Comparison of ENCODE assay signal across 36 cellular contexts in genomic region chr4:95517799-95518198, GRCh38. TPM values are rescaled to one million over a fixed set of nuclear protein-coding genes. Genes with fewer than 3 reads are reported as not detected.
"Had no signal": no experiment of that assay in that cellular context is flagged by ENCODE, and none has a peak within 500 bp of the region (broad histone marks: within the 10 kb centered on the region; RNA-seq: fewer than 3 reads in every experiment).

No MANE protein-coding gene starts in this region.

- H3K27ac ChIP-seq: adrenal gland, breast epithelium, cardiac muscle cell, colonic mucosa, esophagus muscularis mucosa, gastroesophageal sphincter, heart right ventricle had no signal

- H3K4me1 ChIP-seq: breast epithelium, colonic mucosa, esophagus muscularis mucosa, gastroesophageal sphincter had no signal

- H3K9me3 Mint-ChIP-seq: activated CD4-positive, alpha-beta memory T cell treated with anti-CD3 and anti-CD28 coated beads for 36 hours; activated CD4-positive, alpha-beta T cell treated with anti-CD3 and anti-CD28 coated beads, Interleukin-2, amount 10 ng/mL, durations not matched to agents 24 days and 14 days; activated naive CD4-positive, alpha-beta T cell treated with anti-CD3 and anti-CD28 coated beads for 36 hours; activated naive CD4-positive, alpha-beta T cell treated with anti-CD3 and anti-CD28 coated beads, Interleukin-2, amount 50 U/mL, for 24 hours; activated naive CD8-positive, alpha-beta T cell treated with anti-CD3 and anti-CD28 coated beads for 36 hours; activated naive CD8-positive, alpha-beta T cell treated with anti-CD3 and anti-CD28 coated beads, Interleukin-2, amount 50 U/mL, for 24 hours; activated T-helper 1 cell treated with anti-CD3 and anti-CD28 coated beads, Interleukin-12 subunit alpha, Interleukin-12 subunit beta, Interleukin-2, Interleukin-4 antibody, amounts not matched to agents 30 ng/mL and 10 ng/mL and 1 ng/mL, durations not matched to agents 14 hours and 24 hours and 36 hours; activated T-helper 2 cell treated with anti-CD3 and anti-CD28 coated beads, Interferon-gamma antibody, Interleukin-2, Interleukin-4, amounts not matched to agents 10 μg/mL and 5 μg/mL and 100 μg/mL, durations not matched to agents 14 hours and 24 hours and 36 hours; endodermal cell had no signal

- H3K4me1 Mint-ChIP-seq: activated CD4-positive, alpha-beta T cell treated with anti-CD3 and anti-CD28 coated beads for 36 hours; activated CD4-positive, alpha-beta T cell treated with anti-CD3 and anti-CD28 coated beads, Interleukin-2, amount 10 ng/mL, durations not matched to agents 24 days and 14 days; activated CD8-positive, alpha-beta memory T cell treated with anti-CD3 and anti-CD28 coated beads, Interleukin-2, amount 10 ng/mL, durations not matched to agents 7 days and 5 days; activated naive CD4-positive, alpha-beta T cell treated with anti-CD3 and anti-CD28 coated beads, Interleukin-2, amount 50 U/mL, for 24 hours; activated naive CD8-positive, alpha-beta T cell treated with anti-CD3 and anti-CD28 coated beads for 36 hours; activated naive CD8-positive, alpha-beta T cell treated with anti-CD3 and anti-CD28 coated beads, Interleukin-2, amount 50 U/mL, for 24 hours; endodermal cell had no signal

- H3K27me3 ChIP-seq: adrenal gland, breast epithelium, cardiac muscle cell, colonic mucosa, esophagus muscularis mucosa, gastroesophageal sphincter, heart right ventricle had no signal

- ATAC-seq: activated CD4-positive, alpha-beta T cell treated with anti-CD3 and anti-CD28 coated beads for 36 hours; activated CD8-positive, alpha-beta memory T cell treated with anti-CD3 and anti-CD28 coated beads, Interleukin-2, amount 10 ng/mL, durations not matched to agents 7 days and 5 days; activated CD8-positive, alpha-beta T cell treated with anti-CD3 and anti-CD28 coated beads, Interleukin-2, amount 10 ng/mL, durations not matched to agents 7 days and 5 days; activated naive CD8-positive, alpha-beta T cell treated with anti-CD3 and anti-CD28 coated beads, Interleukin-2, amount 50 U/mL, for 24 hours; gastroesophageal sphincter; heart right ventricle had no signal

- H3K4me3 ChIP-seq: adrenal gland, breast epithelium, cardiac muscle cell, colonic mucosa, esophagus muscularis mucosa, gastroesophageal sphincter, heart right ventricle had no signal

- H3K4me3 Mint-ChIP-seq: activated CD4-positive, alpha-beta memory T cell treated with anti-CD3 and anti-CD28 coated beads for 36 hours; activated CD4-positive, alpha-beta T cell treated with anti-CD3 and anti-CD28 coated beads for 36 hours; activated CD4-positive, alpha-beta T cell treated with anti-CD3 and anti-CD28 coated beads, Interleukin-2, amount 10 ng/mL, durations not matched to agents 24 days and 14 days; activated CD8-positive, alpha-beta memory T cell treated with anti-CD3 and anti-CD28 coated beads, Interleukin-2, amount 10 ng/mL, durations not matched to agents 7 days and 5 days; activated CD8-positive, alpha-beta T cell treated with anti-CD3 and anti-CD28 coated beads, Interleukin-2, amount 10 ng/mL, durations not matched to agents 7 days and 5 days; activated naive CD4-positive, alpha-beta T cell treated with anti-CD3 and anti-CD28 coated beads for 36 hours; activated naive CD4-positive, alpha-beta T cell treated with anti-CD3 and anti-CD28 coated beads, Interleukin-2, amount 50 U/mL, for 24 hours; activated naive CD8-positive, alpha-beta T cell treated with anti-CD3 and anti-CD28 coated beads for 36 hours; activated naive CD8-positive, alpha-beta T cell treated with anti-CD3 and anti-CD28 coated beads, Interleukin-2, amount 50 U/mL, for 24 hours; activated T-helper 1 cell treated with anti-CD3 and anti-CD28 coated beads, Interleukin-12 subunit alpha, Interleukin-12 subunit beta, Interleukin-2, Interleukin-4 antibody, amounts not matched to agents 30 ng/mL and 10 ng/mL and 1 ng/mL, durations not matched to agents 14 hours and 24 hours and 36 hours; endodermal cell had no signal

- H3K27ac Mint-ChIP-seq: activated CD4-positive, alpha-beta memory T cell treated with anti-CD3 and anti-CD28 coated beads for 36 hours; activated CD4-positive, alpha-beta T cell treated with anti-CD3 and anti-CD28 coated beads for 36 hours; activated CD4-positive, alpha-beta T cell treated with anti-CD3 and anti-CD28 coated beads, Interleukin-2, amount 10 ng/mL, durations not matched to agents 24 days and 14 days; activated CD8-positive, alpha-beta memory T cell treated with anti-CD3 and anti-CD28 coated beads, Interleukin-2, amount 10 ng/mL, durations not matched to agents 7 days and 5 days; activated CD8-positive, alpha-beta T cell treated with anti-CD3 and anti-CD28 coated beads, Interleukin-2, amount 10 ng/mL, durations not matched to agents 7 days and 5 days; activated naive CD4-positive, alpha-beta T cell treated with anti-CD3 and anti-CD28 coated beads for 36 hours; activated naive CD4-positive, alpha-beta T cell treated with anti-CD3 and anti-CD28 coated beads, Interleukin-2, amount 50 U/mL, for 24 hours; activated naive CD8-positive, alpha-beta T cell treated with anti-CD3 and anti-CD28 coated beads for 36 hours; activated naive CD8-positive, alpha-beta T cell treated with anti-CD3 and anti-CD28 coated beads, Interleukin-2, amount 50 U/mL, for 24 hours; activated T-helper 1 cell treated with anti-CD3 and anti-CD28 coated beads, Interleukin-12 subunit alpha, Interleukin-12 subunit beta, Interleukin-2, Interleukin-4 antibody, amounts not matched to agents 30 ng/mL and 10 ng/mL and 1 ng/mL, durations not matched to agents 14 hours and 24 hours and 36 hours; activated T-helper 2 cell treated with anti-CD3 and anti-CD28 coated beads, Interferon-gamma antibody, Interleukin-2, Interleukin-4, amounts not matched to agents 10 μg/mL and 5 μg/mL and 100 μg/mL, durations not matched to agents 14 hours and 24 hours and 36 hours; endodermal cell had no signal

- H3K36me3 Mint-ChIP-seq: activated CD4-positive, alpha-beta memory T cell treated with anti-CD3 and anti-CD28 coated beads for 36 hours; activated CD8-positive, alpha-beta memory T cell treated with anti-CD3 and anti-CD28 coated beads, Interleukin-2, amount 10 ng/mL, durations not matched to agents 7 days and 5 days; activated naive CD4-positive, alpha-beta T cell treated with anti-CD3 and anti-CD28 coated beads, Interleukin-2, amount 50 U/mL, for 24 hours; activated naive CD8-positive, alpha-beta T cell treated with anti-CD3 and anti-CD28 coated beads for 36 hours had no signal

- H3K27me3 Mint-ChIP-seq: activated CD4-positive, alpha-beta memory T cell treated with anti-CD3 and anti-CD28 coated beads for 36 hours; activated CD4-positive, alpha-beta T cell treated with anti-CD3 and anti-CD28 coated beads for 36 hours; activated CD4-positive, alpha-beta T cell treated with anti-CD3 and anti-CD28 coated beads, Interleukin-2, amount 10 ng/mL, durations not matched to agents 24 days and 14 days; activated CD8-positive, alpha-beta memory T cell treated with anti-CD3 and anti-CD28 coated beads, Interleukin-2, amount 10 ng/mL, durations not matched to agents 7 days and 5 days; activated naive CD8-positive, alpha-beta T cell treated with anti-CD3 and anti-CD28 coated beads for 36 hours; activated naive CD8-positive, alpha-beta T cell treated with anti-CD3 and anti-CD28 coated beads, Interleukin-2, amount 50 U/mL, for 24 hours had no signal

- H3K36me3 ChIP-seq: adrenal gland, breast epithelium, cardiac muscle cell, colonic mucosa, esophagus muscularis mucosa, gastroesophageal sphincter, heart right ventricle had no signal

- H3K9me3 ChIP-seq: adrenal gland, breast epithelium, colonic mucosa, esophagus muscularis mucosa, gastroesophageal sphincter had no signal

- DNase-seq: activated CD4-positive, alpha-beta memory T cell treated with anti-CD3 and anti-CD28 coated beads for 36 hours; activated CD4-positive, alpha-beta T cell treated with anti-CD3 and anti-CD28 coated beads for 36 hours; activated CD4-positive, alpha-beta T cell treated with anti-CD3 and anti-CD28 coated beads, Interleukin-2, amount 10 ng/mL, durations not matched to agents 24 days and 14 days; activated CD4-positive, CD25-positive, alpha-beta regulatory T cell; activated CD4-positive, CD25-positive, alpha-beta regulatory T cell treated with anti-CD3 and anti-CD28 coated beads, Interleukin-2, amount 50 U/mL, for 72 hours; activated CD8-positive, alpha-beta memory T cell treated with anti-CD3 and anti-CD28 coated beads, Interleukin-2, amount 10 ng/mL, durations not matched to agents 7 days and 5 days; activated CD8-positive, alpha-beta memory T cell treated with anti-CD3 and anti-CD28 coated beads, Interleukin-2, amount 50 U/mL, for 4 hours; activated CD8-positive, alpha-beta T cell treated with anti-CD3 and anti-CD28 coated beads, Interleukin-2, amount 10 ng/mL, durations not matched to agents 7 days and 5 days; activated effector memory CD4-positive, alpha-beta T cell treated with anti-CD3 and anti-CD28 coated beads, Interleukin-2, amount 50 U/mL, for 16 hours; activated naive CD4-positive, alpha-beta T cell treated with anti-CD3 and anti-CD28 coated beads for 36 hours; activated naive CD8-positive, alpha-beta T cell treated with anti-CD3 and anti-CD28 coated beads for 36 hours; activated naive CD8-positive, alpha-beta T cell treated with anti-CD3 and anti-CD28 coated beads, Interleukin-2, amount 50 U/mL, for 24 hours; activated T-cell treated with anti-CD3 and anti-CD28 coated beads, Interleukin-2, amount 50 U/mL, for 1 hour; activated T-cell treated with anti-CD3 and anti-CD28 coated beads, Interleukin-2, amount 50 U/mL, for 48 hours; adrenal gland; amygdala; aorta; central memory CD4-positive, alpha-beta T cell; cerebellar nuclear complex; colonic mucosa; effector memory CD4-positive, alpha-beta T cell; endodermal cell; erythroblast; foreskin melanocyte; heart right ventricle; T-helper 1 cell; T-helper 2 cell had no signal

RNA-seq across cellular contexts. Expression of gene UNC5C, which starts 31.0 kb away (rescaled TPM):
- total RNA-seq: activated CD4-positive, alpha-beta memory T cell treated with anti-CD3 and anti-CD28 coated beads for 36 hours; activated CD4-positive, alpha-beta T cell treated with anti-CD3 and anti-CD28 coated beads, Interleukin-2, amount 10 ng/mL, durations not matched to agents 24 days and 14 days; activated CD8-positive, alpha-beta memory T cell treated with anti-CD3 and anti-CD28 coated beads for 36 hours; activated CD8-positive, alpha-beta memory T cell treated with anti-CD3 and anti-CD28 coated beads, Interleukin-2, amount 10 ng/mL, durations not matched to agents 7 days and 5 days; activated CD8-positive, alpha-beta T cell treated with anti-CD3 and anti-CD28 coated beads, Interleukin-2, amount 10 ng/mL, durations not matched to agents 7 days and 5 days; activated naive CD4-positive, alpha-beta T cell treated with anti-CD3 and anti-CD28 coated beads for 36 hours; activated naive CD8-positive, alpha-beta T cell treated with anti-CD3 and anti-CD28 coated beads for 36 hours; activated T-helper 1 cell treated with anti-CD3 and anti-CD28 coated beads, Interleukin-12 subunit alpha, Interleukin-12 subunit beta, Interleukin-2, Interleukin-4 antibody, amounts not matched to agents 30 ng/mL and 10 ng/mL and 1 ng/mL, durations not matched to agents 14 hours and 24 hours and 36 hours; dermis microvascular lymphatic vessel endothelial cell had no signal
